Comparison of ENCODE assay signal across 1 cellular context in the genomic region with DNA sequence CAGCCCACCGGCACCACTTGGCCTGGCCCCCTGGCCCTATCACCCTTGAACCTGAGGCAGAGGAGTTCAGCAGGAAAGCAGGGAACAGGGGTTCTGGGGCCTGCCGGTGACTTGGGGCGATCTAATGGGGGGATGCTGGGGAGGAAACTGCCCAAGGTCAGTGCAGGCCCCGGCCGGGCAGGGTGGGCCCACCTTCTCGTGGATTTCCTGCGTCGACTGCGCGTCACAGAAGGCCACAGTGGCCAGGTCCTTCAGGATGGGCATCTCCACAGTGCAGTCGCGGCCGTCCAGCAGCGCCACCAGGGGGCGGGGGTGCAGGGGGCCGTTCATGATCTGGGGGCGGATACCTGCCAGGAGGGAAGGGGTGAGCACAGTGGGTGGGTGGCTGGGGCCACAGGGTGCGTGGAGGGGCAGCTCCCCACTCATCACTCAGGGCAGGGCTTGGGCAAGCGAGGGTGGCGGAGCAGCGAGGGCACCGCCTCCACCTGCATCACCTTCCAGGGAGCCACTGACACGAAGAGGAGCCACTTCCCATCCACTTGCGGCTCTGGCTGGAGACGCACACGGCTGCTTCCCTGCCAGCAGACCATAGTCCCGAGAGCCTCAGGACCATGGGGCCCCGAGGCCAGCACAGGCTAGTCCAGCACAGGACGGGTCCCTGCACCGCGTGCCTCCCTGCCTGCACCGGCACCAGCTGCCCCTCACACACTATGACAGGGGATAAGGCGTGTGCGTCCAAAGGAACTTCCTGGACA.
TF ChIP-seq lines count a peak whose summit lies in the region.

No MANE protein-coding gene starts in this region.

TF ChIP-seq in GM23338, 12 proteins besides CTCF, POLR2A, EP300 and RAD21 (continued from another document):
- TF ChIP-seq, protein P1, sequence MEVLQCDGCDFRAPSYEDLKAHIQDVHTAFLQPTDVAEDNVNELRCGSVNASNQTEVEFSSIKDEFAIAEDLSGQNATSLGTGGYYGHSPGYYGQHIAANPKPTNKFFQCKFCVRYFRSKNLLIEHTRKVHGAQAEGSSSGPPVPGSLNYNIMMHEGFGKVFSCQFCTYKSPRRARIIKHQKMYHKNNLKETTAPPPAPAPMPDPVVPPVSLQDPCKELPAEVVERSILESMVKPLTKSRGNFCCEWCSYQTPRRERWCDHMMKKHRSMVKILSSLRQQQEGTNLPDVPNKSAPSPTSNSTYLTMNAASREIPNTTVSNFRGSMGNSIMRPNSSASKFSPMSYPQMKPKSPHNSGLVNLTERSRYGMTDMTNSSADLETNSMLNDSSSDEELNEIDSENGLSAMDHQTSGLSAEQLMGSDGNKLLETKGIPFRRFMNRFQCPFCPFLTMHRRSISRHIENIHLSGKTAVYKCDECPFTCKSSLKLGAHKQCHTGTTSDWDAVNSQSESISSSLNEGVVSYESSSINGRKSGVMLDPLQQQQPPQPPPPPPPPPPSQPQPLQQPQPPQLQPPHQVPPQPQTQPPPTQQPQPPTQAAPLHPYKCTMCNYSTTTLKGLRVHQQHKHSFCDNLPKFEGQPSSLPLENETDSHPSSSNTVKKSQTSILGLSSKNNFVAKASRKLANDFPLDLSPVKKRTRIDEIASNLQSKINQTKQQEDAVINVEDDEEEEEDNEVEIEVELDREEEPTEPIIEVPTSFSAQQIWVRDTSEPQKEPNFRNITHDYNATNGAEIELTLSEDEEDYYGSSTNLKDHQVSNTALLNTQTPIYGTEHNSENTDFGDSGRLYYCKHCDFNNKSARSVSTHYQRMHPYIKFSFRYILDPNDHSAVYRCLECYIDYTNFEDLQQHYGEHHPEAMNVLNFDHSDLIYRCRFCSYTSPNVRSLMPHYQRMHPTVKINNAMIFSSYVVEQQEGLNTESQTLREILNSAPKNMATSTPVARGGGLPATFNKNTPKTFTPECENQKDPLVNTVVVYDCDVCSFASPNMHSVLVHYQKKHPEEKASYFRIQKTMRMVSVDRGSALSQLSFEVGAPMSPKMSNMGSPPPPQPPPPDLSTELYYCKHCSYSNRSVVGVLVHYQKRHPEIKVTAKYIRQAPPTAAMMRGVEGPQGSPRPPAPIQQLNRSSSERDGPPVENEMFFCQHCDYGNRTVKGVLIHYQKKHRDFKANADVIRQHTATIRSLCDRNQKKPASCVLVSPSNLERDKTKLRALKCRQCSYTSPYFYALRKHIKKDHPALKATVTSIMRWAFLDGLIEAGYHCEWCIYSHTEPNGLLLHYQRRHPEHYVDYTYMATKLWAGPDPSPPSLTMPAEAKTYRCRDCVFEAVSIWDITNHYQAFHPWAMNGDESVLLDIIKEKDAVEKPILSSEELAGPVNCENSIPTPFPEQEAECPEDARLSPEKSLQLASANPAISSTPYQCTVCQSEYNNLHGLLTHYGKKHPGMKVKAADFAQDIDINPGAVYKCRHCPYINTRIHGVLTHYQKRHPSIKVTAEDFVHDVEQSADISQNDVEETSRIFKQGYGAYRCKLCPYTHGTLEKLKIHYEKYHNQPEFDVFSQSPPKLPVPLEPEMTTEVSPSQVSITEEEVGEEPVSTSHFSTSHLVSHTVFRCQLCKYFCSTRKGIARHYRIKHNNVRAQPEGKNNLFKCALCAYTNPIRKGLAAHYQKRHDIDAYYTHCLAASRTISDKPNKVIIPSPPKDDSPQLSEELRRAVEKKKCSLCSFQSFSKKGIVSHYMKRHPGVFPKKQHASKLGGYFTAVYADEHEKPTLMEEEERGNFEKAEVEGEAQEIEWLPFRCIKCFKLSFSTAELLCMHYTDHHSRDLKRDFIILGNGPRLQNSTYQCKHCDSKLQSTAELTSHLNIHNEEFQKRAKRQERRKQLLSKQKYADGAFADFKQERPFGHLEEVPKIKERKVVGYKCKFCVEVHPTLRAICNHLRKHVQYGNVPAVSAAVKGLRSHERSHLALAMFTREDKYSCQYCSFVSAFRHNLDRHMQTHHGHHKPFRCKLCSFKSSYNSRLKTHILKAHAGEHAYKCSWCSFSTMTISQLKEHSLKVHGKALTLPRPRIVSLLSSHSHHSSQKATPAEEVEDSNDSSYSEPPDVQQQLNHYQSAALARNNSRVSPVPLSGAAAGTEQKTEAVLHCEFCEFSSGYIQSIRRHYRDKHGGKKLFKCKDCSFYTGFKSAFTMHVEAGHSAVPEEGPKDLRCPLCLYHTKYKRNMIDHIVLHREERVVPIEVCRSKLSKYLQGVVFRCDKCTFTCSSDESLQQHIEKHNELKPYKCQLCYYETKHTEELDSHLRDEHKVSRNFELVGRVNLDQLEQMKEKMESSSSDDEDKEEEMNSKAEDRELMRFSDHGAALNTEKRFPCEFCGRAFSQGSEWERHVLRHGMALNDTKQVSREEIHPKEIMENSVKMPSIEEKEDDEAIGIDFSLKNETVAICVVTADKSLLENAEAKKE (CRISPR knock-in tag; IDR thresholded peaks at IDR 0.05) = no peak
- TF ChIP-seq ZNF331 (CRISPR knock-in tag; IDR thresholded peaks at IDR 0.05; ENCODE audit: low read depth) (no peak), CREB1 (CRISPR knock-in tag; IDR thresholded peaks at IDR 0.05; ENCODE audit: low read depth) (no peak), JUNB (IDR thresholded peaks at IDR 0.05; ENCODE audit: unreplicated experiment) (no peak), EZH2phosphoT487 (IDR thresholded peaks at IDR 0.05; ENCODE audit: unreplicated experiment) (no peak), ZNF114 (CRISPR knock-in tag; IDR thresholded peaks at IDR 0.05) (no peak), ETS1 (IDR thresholded peaks at IDR 0.05) (no peak), EZH2 (IDR thresholded peaks at IDR 0.05; ENCODE audit: low read depth, unreplicated experiment) (no peak), NANOG (IDR thresholded peaks at IDR 0.05; ENCODE audit: borderline replicate concordance) (no peak), POLR2AphosphoS5 (IDR thresholded peaks at IDR 0.05; ENCODE audit: low read depth) (no peak), STAT1 (IDR thresholded peaks at IDR 0.05; ENCODE audit: unreplicated experiment) (no peak)
